Comparison of ENCODE assay signal across 26 cellular contexts in the genomic region with DNA sequence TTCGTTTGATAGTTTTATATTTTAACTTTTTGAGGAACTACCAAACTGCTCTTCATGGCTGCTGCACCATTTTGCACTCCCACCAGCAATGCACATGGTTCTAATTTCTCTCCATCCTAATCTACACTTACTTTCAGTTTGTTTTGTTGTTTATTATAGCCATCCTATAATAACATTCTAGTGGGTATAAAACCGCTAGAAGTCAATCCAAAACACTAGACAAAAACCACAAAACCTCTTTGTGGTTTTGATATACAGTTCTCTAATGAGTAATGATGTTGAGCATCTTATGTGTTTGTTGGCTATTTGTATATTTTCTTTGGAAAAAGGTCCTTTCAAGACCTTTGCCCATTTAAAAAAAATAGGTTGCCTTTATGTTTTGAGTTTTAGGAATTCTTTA.
"Had no signal": no experiment of that assay in that cellular context is flagged by ENCODE, and none has a peak within 500 bp of the region (broad histone marks: within the 10 kb centered on the region; RNA-seq: fewer than 3 reads in every experiment).

No MANE protein-coding gene starts in this region.

- H3K9me3 Mint-ChIP-seq: activated naive CD4-positive, alpha-beta T cell treated with anti-CD3 and anti-CD28 coated beads, Interleukin-2, amount 50 U/mL, for 24 hours; activated T-helper 1 cell treated with anti-CD3 and anti-CD28 coated beads, Interleukin-12 subunit alpha, Interleukin-12 subunit beta, Interleukin-2, Interleukin-4 antibody, amounts not matched to agents 30 ng/mL and 10 ng/mL and 1 ng/mL, durations not matched to agents 14 hours and 24 hours and 36 hours; effector memory CD8-positive, alpha-beta T cell; mesothelial cell of epicardium; naive thymus-derived CD8-positive, alpha-beta T cell; stimulated activated naive CD8-positive, alpha-beta T cell treated with anti-CD3 and anti-CD28 coated beads, Interleukin-15, Interleukin-2, amounts not matched to agents 100 ng/mL and 50 ng/mL, for 24 hours; WTC11 had no signal

- H3K27ac Mint-ChIP-seq: activated naive CD4-positive, alpha-beta T cell treated with anti-CD3 and anti-CD28 coated beads, Interleukin-2, amount 50 U/mL, for 24 hours; activated T-helper 1 cell treated with anti-CD3 and anti-CD28 coated beads, Interleukin-12 subunit alpha, Interleukin-12 subunit beta, Interleukin-2, Interleukin-4 antibody, amounts not matched to agents 30 ng/mL and 10 ng/mL and 1 ng/mL, durations not matched to agents 14 hours and 24 hours and 36 hours; effector memory CD8-positive, alpha-beta T cell; mesothelial cell of epicardium; naive thymus-derived CD8-positive, alpha-beta T cell; progenitor cell of endocrine pancreas; stimulated activated naive CD8-positive, alpha-beta T cell treated with anti-CD3 and anti-CD28 coated beads, Interleukin-15, Interleukin-2, amounts not matched to agents 100 ng/mL and 50 ng/mL, for 24 hours; WTC11 had no signal

- H3K27me3 ChIP-seq: adrenal gland, ascending aorta, colonic mucosa, dorsolateral prefrontal cortex, gastroesophageal sphincter, sigmoid colon had no signal

- H3K36me3 ChIP-seq: ascending aorta, colonic mucosa had no signal

- H3K4me3 ChIP-seq: adrenal gland, ascending aorta, colonic mucosa, dorsolateral prefrontal cortex, gastroesophageal sphincter, sigmoid colon, spleen, tibial artery had no signal

- DNase-seq: activated CD4-positive, alpha-beta T cell treated with anti-CD3 and anti-CD28 coated beads, Interleukin-2, amount 50 U/mL, for 48 hours; activated gamma-delta T cell treated with Interleukin-2 at 50 U/mL for 16 hours; adrenal gland; colonic mucosa; dorsolateral prefrontal cortex; effector memory CD8-positive, alpha-beta T cell; head of caudate nucleus; hypothalamus; left ventricle myocardium superior; mammary epithelial cell; naive thymus-derived CD8-positive, alpha-beta T cell; retina; sigmoid colon; spleen; stimulated activated CD4-positive, alpha-beta T cell treated with anti-CD3 and anti-CD28 coated beads, Interleukin-4, amount 100 ng/mL, for 24 hours; T1000; tibial artery had no signal

- H3K27me3 Mint-ChIP-seq: progenitor cell of endocrine pancreas had no signal

- ATAC-seq: effector memory CD8-positive, alpha-beta T cell; esophagus mucosa; gastroesophageal sphincter; left ventricle myocardium superior; naive thymus-derived CD8-positive, alpha-beta T cell; WTC11 had no signal

- H3K4me3 Mint-ChIP-seq: activated naive CD4-positive, alpha-beta T cell treated with anti-CD3 and anti-CD28 coated beads, Interleukin-2, amount 50 U/mL, for 24 hours; activated T-helper 1 cell treated with anti-CD3 and anti-CD28 coated beads, Interleukin-12 subunit alpha, Interleukin-12 subunit beta, Interleukin-2, Interleukin-4 antibody, amounts not matched to agents 30 ng/mL and 10 ng/mL and 1 ng/mL, durations not matched to agents 14 hours and 24 hours and 36 hours; effector memory CD8-positive, alpha-beta T cell; mesothelial cell of epicardium; naive thymus-derived CD8-positive, alpha-beta T cell; stimulated activated naive CD8-positive, alpha-beta T cell treated with anti-CD3 and anti-CD28 coated beads, Interleukin-15, Interleukin-2, amounts not matched to agents 100 ng/mL and 50 ng/mL, for 24 hours; WTC11 had no signal
